In the genomic region with DNA sequence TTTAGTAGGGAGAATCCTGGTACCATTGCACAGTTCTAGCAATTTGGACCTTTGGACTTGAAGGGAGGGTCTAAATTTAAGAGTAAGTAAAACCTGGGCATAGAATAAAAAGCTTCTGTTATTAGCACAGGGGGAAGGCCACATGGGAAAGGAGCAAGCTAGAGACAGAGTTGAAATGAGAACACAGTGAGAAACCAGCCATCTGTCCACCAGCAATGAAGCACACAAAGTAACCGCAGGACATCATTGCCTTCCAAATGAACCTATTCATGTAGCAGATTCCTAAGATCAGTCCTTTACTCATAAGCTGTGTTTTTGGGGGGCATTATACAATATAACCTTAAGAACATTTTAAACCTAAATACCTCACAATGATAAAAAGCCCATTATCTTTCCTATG, we compare ENCODE assay signal across 1 cellular context.
TF ChIP-seq lines count a peak whose summit lies in the region.

No MANE protein-coding gene starts in this region.

TF ChIP-seq in WTC11, 78 proteins besides CTCF, POLR2A, EP300 and RAD21 (continued from another document):
- TF ChIP-seq, protein P1, sequence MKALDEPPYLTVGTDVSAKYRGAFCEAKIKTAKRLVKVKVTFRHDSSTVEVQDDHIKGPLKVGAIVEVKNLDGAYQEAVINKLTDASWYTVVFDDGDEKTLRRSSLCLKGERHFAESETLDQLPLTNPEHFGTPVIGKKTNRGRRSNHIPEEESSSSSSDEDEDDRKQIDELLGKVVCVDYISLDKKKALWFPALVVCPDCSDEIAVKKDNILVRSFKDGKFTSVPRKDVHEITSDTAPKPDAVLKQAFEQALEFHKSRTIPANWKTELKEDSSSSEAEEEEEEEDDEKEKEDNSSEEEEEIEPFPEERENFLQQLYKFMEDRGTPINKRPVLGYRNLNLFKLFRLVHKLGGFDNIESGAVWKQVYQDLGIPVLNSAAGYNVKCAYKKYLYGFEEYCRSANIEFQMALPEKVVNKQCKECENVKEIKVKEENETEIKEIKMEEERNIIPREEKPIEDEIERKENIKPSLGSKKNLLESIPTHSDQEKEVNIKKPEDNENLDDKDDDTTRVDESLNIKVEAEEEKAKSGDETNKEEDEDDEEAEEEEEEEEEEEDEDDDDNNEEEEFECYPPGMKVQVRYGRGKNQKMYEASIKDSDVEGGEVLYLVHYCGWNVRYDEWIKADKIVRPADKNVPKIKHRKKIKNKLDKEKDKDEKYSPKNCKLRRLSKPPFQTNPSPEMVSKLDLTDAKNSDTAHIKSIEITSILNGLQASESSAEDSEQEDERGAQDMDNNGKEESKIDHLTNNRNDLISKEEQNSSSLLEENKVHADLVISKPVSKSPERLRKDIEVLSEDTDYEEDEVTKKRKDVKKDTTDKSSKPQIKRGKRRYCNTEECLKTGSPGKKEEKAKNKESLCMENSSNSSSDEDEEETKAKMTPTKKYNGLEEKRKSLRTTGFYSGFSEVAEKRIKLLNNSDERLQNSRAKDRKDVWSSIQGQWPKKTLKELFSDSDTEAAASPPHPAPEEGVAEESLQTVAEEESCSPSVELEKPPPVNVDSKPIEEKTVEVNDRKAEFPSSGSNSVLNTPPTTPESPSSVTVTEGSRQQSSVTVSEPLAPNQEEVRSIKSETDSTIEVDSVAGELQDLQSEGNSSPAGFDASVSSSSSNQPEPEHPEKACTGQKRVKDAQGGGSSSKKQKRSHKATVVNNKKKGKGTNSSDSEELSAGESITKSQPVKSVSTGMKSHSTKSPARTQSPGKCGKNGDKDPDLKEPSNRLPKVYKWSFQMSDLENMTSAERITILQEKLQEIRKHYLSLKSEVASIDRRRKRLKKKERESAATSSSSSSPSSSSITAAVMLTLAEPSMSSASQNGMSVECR (CRISPR knock-in tag; IDR thresholded peaks at IDR 0.05; ENCODE audit: borderline replicate concordance) = no peak
- TF ChIP-seq CREB1 (CRISPR knock-in tag; IDR thresholded peaks at IDR 0.05) = no peak
- no peak for TF ChIP-seq ZNF138 (CRISPR knock-in tag; conservative IDR thresholded peaks at IDR 0.05)
- no peak for TF ChIP-seq SOX15 (CRISPR knock-in tag; IDR thresholded peaks at IDR 0.05)
- TF ChIP-seq, protein P2, sequence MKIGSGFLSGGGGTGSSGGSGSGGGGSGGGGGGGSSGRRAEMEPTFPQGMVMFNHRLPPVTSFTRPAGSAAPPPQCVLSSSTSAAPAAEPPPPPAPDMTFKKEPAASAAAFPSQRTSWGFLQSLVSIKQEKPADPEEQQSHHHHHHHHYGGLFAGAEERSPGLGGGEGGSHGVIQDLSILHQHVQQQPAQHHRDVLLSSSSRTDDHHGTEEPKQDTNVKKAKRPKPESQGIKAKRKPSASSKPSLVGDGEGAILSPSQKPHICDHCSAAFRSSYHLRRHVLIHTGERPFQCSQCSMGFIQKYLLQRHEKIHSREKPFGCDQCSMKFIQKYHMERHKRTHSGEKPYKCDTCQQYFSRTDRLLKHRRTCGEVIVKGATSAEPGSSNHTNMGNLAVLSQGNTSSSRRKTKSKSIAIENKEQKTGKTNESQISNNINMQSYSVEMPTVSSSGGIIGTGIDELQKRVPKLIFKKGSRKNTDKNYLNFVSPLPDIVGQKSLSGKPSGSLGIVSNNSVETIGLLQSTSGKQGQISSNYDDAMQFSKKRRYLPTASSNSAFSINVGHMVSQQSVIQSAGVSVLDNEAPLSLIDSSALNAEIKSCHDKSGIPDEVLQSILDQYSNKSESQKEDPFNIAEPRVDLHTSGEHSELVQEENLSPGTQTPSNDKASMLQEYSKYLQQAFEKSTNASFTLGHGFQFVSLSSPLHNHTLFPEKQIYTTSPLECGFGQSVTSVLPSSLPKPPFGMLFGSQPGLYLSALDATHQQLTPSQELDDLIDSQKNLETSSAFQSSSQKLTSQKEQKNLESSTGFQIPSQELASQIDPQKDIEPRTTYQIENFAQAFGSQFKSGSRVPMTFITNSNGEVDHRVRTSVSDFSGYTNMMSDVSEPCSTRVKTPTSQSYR (CRISPR knock-in tag; IDR thresholded peaks at IDR 0.05) = no peak
TF ChIP-seq in WTC11: peak in this region for 0.
